7 cellular contexts compared by ENCODE assay signal in genomic region chr5:4797445-4797844, GRCh38.
"Had no signal": no experiment of that assay in that cellular context is flagged by ENCODE, and none has a peak within 500 bp of the region (broad histone marks: within the 10 kb centered on the region; RNA-seq: fewer than 3 reads in every experiment).

No MANE protein-coding gene starts in this region.

- H3K36me3 ChIP-seq: HAP-1 had no signal

- H3K9me3 ChIP-seq: HAP-1 had no signal

- H3K9ac ChIP-seq: GM23248 had no signal

- H3K27ac ChIP-seq: GM23248 had no signal

- H3K4me3 ChIP-seq: GM23248, HAP-1 had no signal

- H2AFZ ChIP-seq: GM23248 had no signal

- H3K4me1 ChIP-seq: HAP-1 had no signal

- H3K4me3 Mint-ChIP-seq: HFFc6 had no signal

- H3K27ac Mint-ChIP-seq: HFFc6 had no signal

- DNase-seq: GM23248, GOT3, H7, HCEC 1CT, HFFc6 had no signal

- ATAC-seq: HCT116 had no signal
